8 cellular contexts compared by ENCODE assay signal in the genomic region with DNA sequence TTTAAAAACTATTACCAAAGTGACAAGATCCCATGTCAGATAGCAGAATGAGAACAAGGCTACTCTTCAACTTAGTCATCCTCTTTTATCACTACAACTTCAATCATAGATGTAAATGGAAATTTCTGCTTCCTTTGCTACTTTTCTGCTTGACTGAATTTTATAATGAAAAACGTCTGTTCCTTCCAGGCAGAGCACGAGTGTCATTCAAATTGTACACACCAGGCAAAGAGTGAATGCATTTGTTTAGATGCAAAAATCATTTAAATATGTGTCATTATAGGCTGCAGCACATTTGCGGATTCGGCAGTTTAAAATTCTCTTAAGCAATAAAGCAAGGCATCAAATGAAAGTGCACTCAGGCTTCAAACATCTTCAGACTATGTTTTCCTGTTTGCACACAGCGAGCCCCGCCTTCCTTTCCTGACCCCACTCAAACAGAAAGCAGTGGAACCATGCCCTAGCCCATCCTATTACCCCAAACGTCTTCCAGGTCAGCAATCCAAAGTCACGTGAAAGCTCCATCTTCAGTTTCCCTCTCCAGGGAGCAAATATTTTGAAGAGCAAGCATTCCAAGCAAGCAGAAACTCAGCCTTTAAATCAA.
A peak's percentile ranks its signal among the peaks of the same experiment; 100 is the strongest.
DNase-seq lines count a peak whose midpoint lies in the region; ATAC-seq and TF ChIP-seq lines count a peak whose summit lies in the region.

No MANE protein-coding gene starts in this region.

- peak overlapping the region; percentile 68 for H3K27ac ChIP-seq in PC-3 (ENCODE audit: low read length)

- H3K4me1 Mint-ChIP-seq in nephron progenitor cell: peaks cover 56% of the 10 kb centered on the region

- H3K36me3 ChIP-seq in PC-3 (ENCODE audit: low read depth, low read length): no peaks in the 10 kb centered on the region

- BruUV-seq in PC-3 (replicated peaks; lab: Mats Ljungman, UMichigan): no TSS peak

- H2AFZ ChIP-seq in PC-3 (ENCODE audit: low read length): no peak overlapping the region

- no peak for TF ChIP-seq CTCF in AG10803 (conservative IDR thresholded peaks at IDR 0.05; ENCODE audit: low read length)
- no peak for TF ChIP-seq CTCF in PC-3 (conservative IDR thresholded peaks at IDR 0.05; ENCODE audit: low read depth, low read length)
- no peak for TF ChIP-seq CTCF in nephron progenitor cell (IDR thresholded peaks at IDR 0.05)
- TF ChIP-seq CTCF in omental fat pad (IDR thresholded peaks at IDR 0.05): no peak

- peak overlapping the region; percentile 3 for H3K27ac Mint-ChIP-seq in nephron progenitor cell

- peak overlapping the region; percentile 72 for H3K4me2 ChIP-seq in PC-3 (ENCODE audit: low read length)

- peaks cover 27% of the 10 kb centered on the region; the same call in 1 of the 2 replicates for H4K20me1 ChIP-seq in PC-3 (ENCODE audit: low read length)

- H3K9me2 ChIP-seq in PC-3 (replicated peaks; ENCODE audit: low read length): no peaks in the 10 kb centered on the region

- no peaks in the 10 kb centered on the region for H3F3A ChIP-seq in PC-3 (ENCODE audit: low read length, unreplicated experiment)

- H3K4me1 ChIP-seq in PC-3 (ENCODE audit: insufficient read depth, low read length): peaks cover 29% of the 10 kb centered on the region

- no peaks in the 10 kb centered on the region for H3K27me3 ChIP-seq in PC-3 (ENCODE audit: low read length)

- H3K4me3 ChIP-seq in AG10803 (ENCODE audit: low read length): peak overlapping the region; percentile 44
- peak overlapping the region; percentile 37; the same call in 1 of the 2 replicates for H3K4me3 ChIP-seq in PC-3 (ENCODE audit: low read length)

- CTCF ChIA-PET in PC-3 (lab: Charles Lee): interaction anchor here (0.5 kb wide), 1 partner anchor 34 kb away, joined by 3 read pairs; no protein-coding TSS in a partner anchor

- peak overlapping the region; percentile 20 for H3K9ac ChIP-seq in PC-3 (ENCODE audit: low read length)

- no peak overlapping the region for H3K4me3 Mint-ChIP-seq in nephron progenitor cell

- H3K27me3 Mint-ChIP-seq in nephron progenitor cell (ENCODE audit: low read depth, poor library complexity): no peaks in the 10 kb centered on the region

- H3K36me3 Mint-ChIP-seq in nephron progenitor cell (ENCODE audit: low read depth): peaks cover 5% of the 10 kb centered on the region

- H3K9me3 Mint-ChIP-seq in nephron progenitor cell: no peaks in the 10 kb centered on the region

- POLR2A ChIA-PET in PC-3 (lab: Charles Lee; ENCODE audit: unreplicated experiment): interaction anchor here (0.6 kb wide), 1 partner anchor 57 kb away, joined by 3 read pairs; no protein-coding TSS in a partner anchor

- intact Hi-C loops in PC-3 (cut with micrococcal nuclease): no loop called here

- DNase-seq in AG10803 (ENCODE audit: low read depth) (peak; percentile 86), PC-3 (peak; percentile 49), dedifferentiated amniotic fluid mesenchymal stem cell (ENCODE audit: extremely low spot score) (peak; percentile 55), nephron progenitor cell (peak; percentile 3), omental fat pad (ENCODE audit: low spot score) (no peak), KG1 (lab: John Stamatoyannopoulos, UW) (no peak)

- H3K9me3 ChIP-seq in PC-3 (ENCODE audit: low read length): no peaks in the 10 kb centered on the region

- H3K79me2 ChIP-seq in PC-3 (ENCODE audit: low read length): peaks cover 93% of the 10 kb centered on the region

- ATAC-seq in GM21447 (IDR thresholded peaks at IDR 0.05; ENCODE audit: unreplicated experiment) (peak; percentile 67), PC-3 (peak; percentile 66), omental fat pad (ENCODE audit: low FRiP score) (no peak), HG03571 (IDR thresholded peaks at IDR 0.05; ENCODE audit: unreplicated experiment) (no peak)

Comparison
In these comparisons a context has a peak if more than half of its experiments do, and no peak if none do; other contexts are left out.
1. DNase-seq: peak in AG10803 (single experiment), PC-3 (single experiment), dedifferentiated amniotic fluid mesenchymal stem cell (single experiment) and nephron progenitor cell (single experiment); none in omental fat pad (single experiment) and KG1 (single experiment).
2. ATAC-seq: peak in GM21447 (single experiment) and PC-3 (single experiment); none in omental fat pad (single experiment) and HG03571 (single experiment).